15 cellular contexts compared by ENCODE assay signal in the genomic region with DNA sequence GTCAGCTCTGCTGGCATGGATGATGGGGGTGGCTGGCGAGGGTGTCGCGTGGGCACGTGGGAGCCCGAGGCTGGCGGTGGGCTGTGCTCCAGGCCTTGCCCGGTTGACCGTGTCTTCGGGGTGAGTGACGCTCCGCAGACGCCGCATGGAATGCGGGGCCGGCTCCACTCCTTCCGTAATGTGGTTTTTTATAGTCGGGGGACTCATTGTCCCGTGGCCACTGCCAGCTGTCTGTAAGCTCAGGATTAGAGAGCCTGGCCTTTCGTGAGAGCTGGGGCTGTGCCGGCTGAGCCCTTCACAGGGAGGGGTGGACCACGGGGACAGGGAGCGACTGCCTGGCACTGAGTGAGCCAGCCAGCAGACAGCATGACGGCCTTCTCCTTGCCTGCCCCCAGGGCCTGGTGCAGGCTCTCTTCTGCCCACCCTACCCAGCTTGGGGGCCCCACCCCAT. TPM values are rescaled to one million over a fixed set of nuclear protein-coding genes. Genes with fewer than 3 reads are reported as not detected.
DNase-seq lines count a peak whose midpoint lies in the region; ATAC-seq and TF ChIP-seq lines count a peak whose summit lies in the region.
"Had no signal": no experiment of that assay in that cellular context is flagged by ENCODE, and none has a peak within 500 bp of the region (broad histone marks: within the 10 kb centered on the region; RNA-seq: fewer than 3 reads in every experiment).

No MANE protein-coding gene starts in this region.

- H3K36me3 Mint-ChIP-seq in HFFc6 (ENCODE audit: low read depth) (no peaks in the 10 kb centered on the region), memory B cell (no peaks in the 10 kb centered on the region)
- H3K36me3 Mint-ChIP-seq in activated naive CD8-positive, alpha-beta T cell treated with anti-CD3 and anti-CD28 coated beads for 36 hours, result no peaks in the 10 kb centered on the region

- no peak for ATAC-seq in memory B cell (ENCODE audit: low read depth)
- ATAC-seq: K562 had no signal

- H3K27ac Mint-ChIP-seq in HFFc6 (no peak overlapping the region), memory B cell (peak overlapping the region; percentile 93)
- no peak overlapping the region for H3K27ac Mint-ChIP-seq in activated naive CD8-positive, alpha-beta T cell treated with anti-CD3 and anti-CD28 coated beads for 36 hours

- H3K9me3 Mint-ChIP-seq in HFFc6 (no peaks in the 10 kb centered on the region), memory B cell (no peaks in the 10 kb centered on the region)
- H3K9me3 Mint-ChIP-seq in activated naive CD8-positive, alpha-beta T cell treated with anti-CD3 and anti-CD28 coated beads for 36 hours, result no peaks in the 10 kb centered on the region
- H3K9me3 Mint-ChIP-seq: activated B cell treated with CpG ODN at 0.5 μM for 24 hours had no signal

- TF ChIP-seq CTCF in HFFc6 (IDR thresholded peaks at IDR 0.05) (no peak), cardiac fibroblast (IDR thresholded peaks at IDR 0.05; ENCODE audit: low read depth, low read length) (no peak)

- H3K4me3 ChIP-seq in cardiac fibroblast (replicated peaks in 1 of 2; ENCODE audit: low read depth in 2 of 2, low read length in 2 of 2), result no peak overlapping the region
- H3K4me3 ChIP-seq: K562, testis had no signal

- H3K4me3 Mint-ChIP-seq in HFFc6 (no peak overlapping the region), memory B cell (peak overlapping the region; percentile 79)
- no peak overlapping the region for H3K4me3 Mint-ChIP-seq in activated naive CD8-positive, alpha-beta T cell treated with anti-CD3 and anti-CD28 coated beads for 36 hours

- H3K27me3 Mint-ChIP-seq in HFFc6 (ENCODE audit: insufficient read depth), result peaks cover 12% of the 10 kb centered on the region
- H3K27me3 Mint-ChIP-seq in memory B cell, result no peaks in the 10 kb centered on the region
- H3K27me3 Mint-ChIP-seq in activated naive CD8-positive, alpha-beta T cell treated with anti-CD3 and anti-CD28 coated beads for 36 hours, result peaks cover 27% of the 10 kb centered on the region
- H3K27me3 Mint-ChIP-seq: activated B cell treated with CpG ODN at 0.5 μM for 24 hours had no signal

- peaks cover 6% of the 10 kb centered on the region for H3K4me1 Mint-ChIP-seq in HFFc6 (ENCODE audit: low read depth)
- peaks cover 39% of the 10 kb centered on the region for H3K4me1 Mint-ChIP-seq in memory B cell
- no peaks in the 10 kb centered on the region for H3K4me1 Mint-ChIP-seq in activated naive CD8-positive, alpha-beta T cell treated with anti-CD3 and anti-CD28 coated beads for 36 hours

- DNase-seq in ACHN, result peak; percentile 81
- DNase-seq in HFFc6, result peak; percentile 15
- peak; percentile 3 to 6 for DNase-seq in cardiac fibroblast (ENCODE audit: low read depth in 2 of 2)
- DNase-seq in memory B cell (ENCODE audit: low spot score in 2 of 2), result no peak
- DNase-seq in NCI-H2196 (lab: John Stamatoyannopoulos, UW; ENCODE audit: unreplicated experiment), result no peak
- DNase-seq in stimulated activated naive CD4-positive, alpha-beta T cell treated with Interleukin-2 at 50 U/mL for 16 hours (lab: John Stamatoyannopoulos, UW), result no peak
- DNase-seq in activated naive CD4-positive, alpha-beta T cell treated with anti-CD3 and anti-CD28 coated beads, Interleukin-2, amount 50 U/mL, for 16 hours, result no peak
- no peak for DNase-seq in activated naive CD8-positive, alpha-beta T cell treated with anti-CD3 and anti-CD28 coated beads for 36 hours
- DNase-seq: activated B cell treated with CpG ODN at 0.5 μM for 24 hours; activated T-cell treated with anti-CD3 and anti-CD28 coated beads, Interleukin-2, amount 50 U/mL, for 1 hour; GOT3; Peyer's patch; testis had no signal

- in situ Hi-C loops in ACHN (cut with HindIII; ENCODE audit: low pct_ligation_motif_present, low pct_unique_long_range_greater_than_20kb, low sequenced_read_pairs), result no loop called here

RNA-seq across cellular contexts. Expression of a gene that starts 20.4 kb away (rescaled TPM):
- total RNA-seq in HFFc6 (2021; fragmentation: NEBNext Ultra II Directional; extraction: Animal tissue kit (Norgen Biotek cat#: 25700)), result not detected
- total RNA-seq in activated naive CD8-positive, alpha-beta T cell treated with anti-CD3 and anti-CD28 coated beads for 36 hours, result not detected
- total RNA-seq: K562, osteocyte had no signal

RNA-seq across cellular contexts. Expression of a gene that starts 41.7 kb away (rescaled TPM):
- under 1 TPM in 1 of 6 experiments, not detected in 5; 0.07 TPM for total RNA-seq in HFFc6 (2021; fragmentation: NEBNext Ultra II Directional; extraction: Animal tissue kit (Norgen Biotek cat#: 25700))
- not detected for total RNA-seq in activated naive CD8-positive, alpha-beta T cell treated with anti-CD3 and anti-CD28 coated beads for 36 hours
- total RNA-seq: activated B cell treated with CpG ODN at 0.5 μM for 24 hours, K562, Peyer's patch had no signal

RNA-seq across cellular contexts. Expression of a gene that starts 48.7 kb away (rescaled TPM):
- total RNA-seq in HFFc6 (2021; fragmentation: NEBNext Ultra II Directional; extraction: Animal tissue kit (Norgen Biotek cat#: 25700)), result 100 to 1,000 TPM; 130 to 175 (median 161) TPM
- total RNA-seq in activated naive CD8-positive, alpha-beta T cell treated with anti-CD3 and anti-CD28 coated beads for 36 hours, result 10 to 100 TPM; 58.2 to 61.2 TPM

Comparison
In these comparisons a context has a peak if more than half of its experiments do, and no peak if none do; other contexts are left out.
1. DNase-seq: peak in ACHN (single experiment), HFFc6 (single experiment) and cardiac fibroblast (2 of 2); none in memory B cell (0 of 2), NCI-H2196 (single experiment), stimulated activated naive CD4-positive, alpha-beta T cell treated with Interleukin-2 at 50 U/mL for 16 hours (single experiment), activated naive CD4-positive, alpha-beta T cell treated with anti-CD3 and anti-CD28 coated beads, Interleukin-2, amount 50 U/mL, for 16 hours (single experiment) and activated naive CD8-positive, alpha-beta T cell treated with anti-CD3 and anti-CD28 coated beads for 36 hours (single experiment).